29 cellular contexts compared by ENCODE assay signal in genomic region chr10:60591119-60591518, GRCh38.
"Had no signal": no experiment of that assay in that cellular context is flagged by ENCODE, and none has a peak within 500 bp of the region (broad histone marks: within the 10 kb centered on the region; RNA-seq: fewer than 3 reads in every experiment).

No MANE protein-coding gene starts in this region.

- H3K27me3 Mint-ChIP-seq: dendritic cell treated with granulocyte-macrophage colony-stimulating factor and Interleukin-4, amounts not matched to agents 40 ng/mL and 50 ng/mL, for 4 days; effector memory CD8-positive, alpha-beta T cell had no signal

- H3K27me3 ChIP-seq: colonic mucosa, dorsolateral prefrontal cortex, esophagus muscularis mucosa, esophagus squamous epithelium, foreskin keratinocyte, gastrocnemius medialis, gastroesophageal sphincter, heart left ventricle, heart right ventricle, hepatocyte had no signal

- H2AFZ ChIP-seq: hepatocyte had no signal

- H3K4me3 Mint-ChIP-seq: dendritic cell treated with granulocyte-macrophage colony-stimulating factor and Interleukin-4, amounts not matched to agents 40 ng/mL and 50 ng/mL, for 4 days; effector memory CD8-positive, alpha-beta T cell; endodermal cell had no signal

- DNase-seq: colonic mucosa; cortex of kidney; dermis blood vessel endothelial cell; dorsolateral prefrontal cortex; effector CD4-positive, alpha-beta T cell; effector CD8-positive, alpha-beta T cell; effector memory CD4-positive, alpha-beta T cell; effector memory CD8-positive, alpha-beta T cell; endodermal cell; erythroblast; esophagus squamous epithelium; foreskin fibroblast; foreskin keratinocyte; foreskin melanocyte; gastrocnemius medialis; glutamatergic neuron; head of caudate nucleus; heart left ventricle; heart right ventricle had no signal

- FAIRE-seq: endometrium, endothelial cell of umbilical vein, frontal cortex had no signal

- H3K4me1 Mint-ChIP-seq: endodermal cell had no signal

- H3K27ac Mint-ChIP-seq: dendritic cell treated with granulocyte-macrophage colony-stimulating factor and Interleukin-4, amounts not matched to agents 40 ng/mL and 50 ng/mL, for 4 days; effector memory CD8-positive, alpha-beta T cell; endodermal cell had no signal

- H3K9me3 Mint-ChIP-seq: dendritic cell treated with granulocyte-macrophage colony-stimulating factor and Interleukin-4, amounts not matched to agents 40 ng/mL and 50 ng/mL, for 4 days; endodermal cell had no signal

- H3K4me3 ChIP-seq: colonic mucosa, coronary artery, dorsolateral prefrontal cortex, esophagus muscularis mucosa, esophagus squamous epithelium, gastrocnemius medialis, gastroesophageal sphincter, heart left ventricle, heart right ventricle, hepatocyte had no signal

- ATAC-seq: effector memory CD8-positive, alpha-beta T cell; esophagus mucosa; foreskin keratinocyte; gastrocnemius medialis; gastroesophageal sphincter; heart left ventricle; heart right ventricle had no signal

- H3K4me1 ChIP-seq: colonic mucosa, esophagus muscularis mucosa, esophagus squamous epithelium, gastrocnemius medialis, gastroesophageal sphincter, heart left ventricle, heart right ventricle had no signal

- H3K4me2 ChIP-seq: hepatocyte had no signal

- H3K27ac ChIP-seq: colonic mucosa, coronary artery, dorsolateral prefrontal cortex, epithelial cell of prostate, esophagus muscularis mucosa, esophagus squamous epithelium, foreskin keratinocyte, gastrocnemius medialis, gastroesophageal sphincter, heart left ventricle, heart right ventricle, hepatocyte had no signal

- H3K36me3 ChIP-seq: colonic mucosa, esophagus muscularis mucosa, esophagus squamous epithelium, gastrocnemius medialis, gastroesophageal sphincter, heart left ventricle, heart right ventricle had no signal

- H3K9me3 ChIP-seq: colonic mucosa, esophagus muscularis mucosa, esophagus squamous epithelium, gastrocnemius medialis, gastroesophageal sphincter, heart left ventricle, heart right ventricle had no signal
